8 cellular contexts compared by ENCODE assay signal in genomic region chr16:8866884-8867482, GRCh38. TPM values are rescaled to one million over a fixed set of nuclear protein-coding genes. Genes with fewer than 3 reads are reported as not detected.
DNase-seq lines count a peak whose midpoint lies in the region; ATAC-seq, FAIRE-seq and TF ChIP-seq lines count a peak whose summit lies in the region.

No MANE protein-coding gene starts in this region.

- H3K27ac Mint-ChIP-seq in Caco-2 (ENCODE audit: unreplicated experiment): peak overlapping the region; percentile 97

- H2AFZ ChIP-seq in PC-3 (ENCODE audit: low read length) (no peak overlapping the region), endothelial cell of umbilical vein (ENCODE audit: low read depth, low read length) (peak overlapping the region; percentile 19)

- H3K4me2 ChIP-seq in PC-3 (ENCODE audit: low read length) (peak overlapping the region; percentile 100), endothelial cell of umbilical vein (ENCODE audit: insufficient read depth, low read length) (peak overlapping the region; percentile 80)

- peaks cover 62% of the 10 kb centered on the region for H3K79me2 ChIP-seq in PC-3 (ENCODE audit: low read length)
- peaks cover 51% of the 10 kb centered on the region for H3K79me2 ChIP-seq in endothelial cell of umbilical vein (ENCODE audit: control insufficient read depth, insufficient read depth, low read length)

- FAIRE-seq in endothelial cell of umbilical vein (lab: Jason Lieb, UNC) (peak; percentile 4), pancreas (lab: Jason Lieb, UNC) (no peak)

- POLR2A ChIA-PET in Caco-2 (lab: Charles Lee) (no interaction called here), PC-3 (lab: Charles Lee; ENCODE audit: unreplicated experiment) (no interaction called here), endothelial cell of umbilical vein (lab: Charles Lee) (interaction anchor here (0.7 to 0.8 kb wide), 2 partner anchors 17 to 224 kb away, joined by 3 read pairs; partner anchors contain the start of gene HAPSTR1)

- intact Hi-C loops in Caco-2 (cut with micrococcal nuclease; ENCODE audit: unreplicated experiment) (loop anchor here (5.0 kb wide), 2 partner anchors 70 to 225 kb away; partner anchors contain the start of genes HAPSTR1, PMM2 and TMEM186), PC-3 (cut with micrococcal nuclease) (loop anchor here (5.0 kb wide), 1 partner anchor 70 kb away; the partner anchor contains the start of genes PMM2 and TMEM186), endothelial cell of umbilical vein (cut with micrococcal nuclease) (loop anchor here (5.0 kb wide), 1 partner anchor 300 kb away; no protein-coding TSS in a partner anchor), pancreas (cut with DNase I) (no loop called here)

- 9 to 23% methylated on average over 29 to 32 of the region's 32 CpGs for WGBS in pancreas, 2 donors

- H3F3A ChIP-seq in PC-3 (ENCODE audit: low read length, unreplicated experiment): peaks cover 5% of the 10 kb centered on the region

- peaks cover 47% of the 10 kb centered on the region for H3K36me3 Mint-ChIP-seq in Caco-2 (ENCODE audit: insufficient read depth, unreplicated experiment)

- peak overlapping the region; percentile 97 for H3K4me3 Mint-ChIP-seq in Caco-2 (ENCODE audit: unreplicated experiment)

- DNase-seq in Caco-2 (no peak), PC-3 (no peak), endothelial cell of umbilical vein (ENCODE audit: low read depth, low spot score) (peak; percentile 31), pancreas (peak in 1 of 6 donors; percentile 83), DMS114 treated with DMSO at 0.1 percent for 48 hours (lab: John Stamatoyannopoulos, UW; ENCODE audit: unreplicated experiment) (no peak)
- no peak for DNase-seq in activated CD4-positive, CD25-positive, alpha-beta regulatory T cell treated with anti-CD3 and anti-CD28 coated beads, Interleukin-2, amount 50 U/mL, for 72 hours

- no peak for TF ChIP-seq POLR2A in endothelial cell of umbilical vein (IDR thresholded peaks at IDR 0.05; ENCODE audit: low read depth, low read length)

- H3K27me3 Mint-ChIP-seq in Caco-2 (ENCODE audit: insufficient read depth, unreplicated experiment): no peaks in the 10 kb centered on the region

- dilution Hi-C loops in endothelial cell of umbilical vein (cut with MboI; ENCODE audit: extremely low pct_ligation_motif_present, low sequenced_read_pairs): no loop called here

- H3K27ac ChIP-seq in PC-3 (ENCODE audit: low read length) (no peak overlapping the region), endothelial cell of umbilical vein (ENCODE audit: insufficient read depth, low read depth, low read length) (no peak overlapping the region), pancreas (peak overlapping the region; percentile 57 to 90 (median 86))

- peaks cover 15% of the 10 kb centered on the region for H3K4me1 Mint-ChIP-seq in Caco-2 (ENCODE audit: low read depth, unreplicated experiment)

- H3K4me1 ChIP-seq in Caco-2 (peaks cover 58% of the 10 kb centered on the region), PC-3 (ENCODE audit: insufficient read depth, low read length) (peaks cover 23% of the 10 kb centered on the region), endothelial cell of umbilical vein (ENCODE audit: control insufficient read depth, extremely low read depth, insufficient read depth, low read length) (peaks cover 20% of the 10 kb centered on the region), pancreas (peaks cover 11 to 61% (median 31%) of the 10 kb centered on the region in 3 donors)

- H3K9me2 ChIP-seq in PC-3 (replicated peaks; ENCODE audit: low read length): no peaks in the 10 kb centered on the region

- H3K4me3 ChIP-seq in Caco-2 (ENCODE audit: low read depth, low read length) (peak overlapping the region; percentile 62), PC-3 (ENCODE audit: low read length) (peak overlapping the region; percentile 92), endothelial cell of umbilical vein (replicated peaks in 1 of 3; ENCODE audit: insufficient read depth in 1 of 3, low read depth in 1 of 3, low read length in 3 of 3) (peak overlapping the region; percentile 60 to 80 (median 75)), pancreas (peak overlapping the region; percentile 57 to 87 (median 58))

- H3K9me1 ChIP-seq in endothelial cell of umbilical vein (replicated peaks; ENCODE audit: control insufficient read depth, extremely low read depth, insufficient read depth, low read length): no peaks in the 10 kb centered on the region

- H3K36me3 ChIP-seq in Caco-2 (ENCODE audit: control insufficient read depth, insufficient read depth, low read length) (no peaks in the 10 kb centered on the region), PC-3 (ENCODE audit: low read depth, low read length) (no peaks in the 10 kb centered on the region), endothelial cell of umbilical vein (ENCODE audit: control insufficient read depth in 2 of 2, extremely low read depth in 1 of 2, insufficient read depth in 2 of 2, low read length in 2 of 2) (no peaks in the 10 kb centered on the region), pancreas (no peaks in the 10 kb centered on the region)

- no peaks in the 10 kb centered on the region for H3K9me3 Mint-ChIP-seq in Caco-2 (ENCODE audit: unreplicated experiment)

- BruUV-seq in Caco-2 (replicated peaks; lab: Mats Ljungman, UMichigan): no TSS peak
- no TSS peak for BruUV-seq in PC-3 (replicated peaks; lab: Mats Ljungman, UMichigan)
- no TSS peak for BruUV-seq in endothelial cell of umbilical vein (replicated peaks; lab: Mats Ljungman, UMichigan)

- TF ChIP-seq CTCF in Caco-2 (IDR thresholded peaks at IDR 0.05; ENCODE audit: insufficient read depth in 1 of 2, low read depth in 1 of 2, low read length in 1 of 2, severe bottlenecking in 1 of 2, unreplicated experiment in 1 of 2): no peak
- no peak for TF ChIP-seq CTCF in PC-3 (conservative IDR thresholded peaks at IDR 0.05; ENCODE audit: low read depth, low read length)
- TF ChIP-seq CTCF in endothelial cell of umbilical vein (IDR thresholded peaks at IDR 0.05; ENCODE audit: extremely low read depth in 1 of 2, insufficient read depth in 1 of 2, low read depth in 1 of 2, low read length in 2 of 2): no peak
- TF ChIP-seq CTCF in pancreas (IDR thresholded peaks at IDR 0.05): no peak

- ATAC-seq in PC-3 (peak; percentile 9; the same call in 1 of the 2 replicates), pancreas (no peak), HG02763 (IDR thresholded peaks at IDR 0.05; ENCODE audit: unreplicated experiment) (no peak), HG03520 (IDR thresholded peaks at IDR 0.05; ENCODE audit: unreplicated experiment) (no peak)

- H3K9me3 ChIP-seq in Caco-2 (no peaks in the 10 kb centered on the region), PC-3 (ENCODE audit: low read length) (no peaks in the 10 kb centered on the region), endothelial cell of umbilical vein (replicated peaks; ENCODE audit: control insufficient read depth, insufficient read depth, low read length) (no peaks in the 10 kb centered on the region), pancreas (no peaks in the 10 kb centered on the region)

- peak overlapping the region; percentile 79 for H3K9ac ChIP-seq in PC-3 (ENCODE audit: low read length)
- H3K9ac ChIP-seq in endothelial cell of umbilical vein (replicated peaks; ENCODE audit: extremely low read depth, insufficient read depth, low read length): peak overlapping the region; percentile 60

- CTCF ChIA-PET in Caco-2 (lab: Charles Lee) (interaction anchor here (2.4 kb wide), 1 partner anchor 11 kb away, joined by 8 read pairs; no protein-coding TSS in a partner anchor), PC-3 (lab: Charles Lee) (no interaction called here), endothelial cell of umbilical vein (lab: Charles Lee) (interaction anchor here (1.4 to 8.0 kb wide), 2 partner anchors 11 to 14 kb away, joined by 6 to 67 read pairs; partner anchors contain the start of gene LITAFD)

- H4K20me1 ChIP-seq in PC-3 (ENCODE audit: low read length) (peaks cover 33% of the 10 kb centered on the region), endothelial cell of umbilical vein (replicated peaks; ENCODE audit: control insufficient read depth, extremely low read depth, insufficient read depth, low read length) (no peaks in the 10 kb centered on the region)

- H3K27me3 ChIP-seq in Caco-2 (replicated peaks; ENCODE audit: control insufficient read depth, insufficient read depth, low read length) (no peaks in the 10 kb centered on the region), PC-3 (ENCODE audit: low read length) (no peaks in the 10 kb centered on the region), endothelial cell of umbilical vein (ENCODE audit: control insufficient read depth in 2 of 2, insufficient read depth in 2 of 2, low read length in 2 of 2) (no peaks in the 10 kb centered on the region), pancreas (no peaks in the 10 kb centered on the region)

TF ChIP-seq in endothelial cell of umbilical vein, 7 proteins besides CTCF, POLR2A, EP300 and RAD21:
- no peak for TF ChIP-seq GATA2 (IDR thresholded peaks at IDR 0.05; ENCODE audit: insufficient read depth, insufficient read length, low read depth, low read length)

RNA-seq across cellular contexts. Expression of gene CARHSP1, which starts 1.8 kb away (rescaled TPM):
- total RNA-seq in Caco-2 (2022): 103 and 105 TPM in 2 replicates
- total RNA-seq in PC-3 (2014; rRNA removed): 138 and 142 TPM in 2 replicates
- 69.2 and 72.5 TPM in 2 replicates for total RNA-seq in endothelial cell of umbilical vein
- 64.9 and 88.5 TPM in 2 replicates for polyA plus RNA-seq in endothelial cell of umbilical vein
- polyA plus RNA-seq in endothelial cell of umbilical vein (2011; cell fraction: cytosol; rRNA removed): 61.1 and 74.8 TPM in 2 replicates
- polyA plus RNA-seq in endothelial cell of umbilical vein (2011; cell fraction: nucleus; rRNA removed): 28.6 and 35.8 TPM in 2 replicates
- 54.8 and 68.0 TPM in 2 replicates for polyA plus RNA-seq in endothelial cell of umbilical vein (2012)
- polyA minus RNA-seq in endothelial cell of umbilical vein: 56.8 and 88.0 TPM in 2 replicates
- 116 TPM for polyA minus RNA-seq in endothelial cell of umbilical vein (2011; cell fraction: cytosol; rRNA and poly(A)+ RNA removed)
- polyA minus RNA-seq in endothelial cell of umbilical vein (2011; cell fraction: nucleus; rRNA and poly(A)+ RNA removed): 7.9 and 9.0 TPM in 2 replicates
- 10 to 100 TPM; 19.8 to 61.2 (median 22.9) TPM for total RNA-seq in pancreas
- polyA plus RNA-seq in pancreas: 10 to 100 TPM; 69.0 to 78.7 TPM

RNA-seq across cellular contexts. Expression of gene LITAFD, which starts 15.2 kb away (rescaled TPM):
- total RNA-seq in Caco-2 (2022): not detected in 2 replicates
- total RNA-seq in PC-3 (2014; rRNA removed): not detected in 2 replicates
- total RNA-seq in endothelial cell of umbilical vein: not detected in 2 replicates
- not detected in 2 replicates for polyA plus RNA-seq in endothelial cell of umbilical vein
- not detected in 2 replicates for polyA plus RNA-seq in endothelial cell of umbilical vein (2011; cell fraction: cytosol; rRNA removed)
- not detected in 2 replicates for polyA plus RNA-seq in endothelial cell of umbilical vein (2011; cell fraction: nucleus; rRNA removed)
- polyA plus RNA-seq in endothelial cell of umbilical vein (2012): not detected in 2 replicates
- not detected in 2 replicates for polyA minus RNA-seq in endothelial cell of umbilical vein
- polyA minus RNA-seq in endothelial cell of umbilical vein (2011; cell fraction: cytosol; rRNA and poly(A)+ RNA removed): not detected
- polyA minus RNA-seq in endothelial cell of umbilical vein (2011; cell fraction: nucleus; rRNA and poly(A)+ RNA removed): not detected in 2 replicates
- not detected for total RNA-seq in pancreas
- polyA plus RNA-seq in pancreas: not detected

Comparison
In these comparisons a context has a peak if more than half of its experiments do, and no peak if none do; other contexts are left out.
1. H3K27ac ChIP-seq: peak in pancreas (4 of 4); none in PC-3 (single experiment) and endothelial cell of umbilical vein (single experiment).
2. intact Hi-C loops: an anchor here in Caco-2 (5.0 kb wide), PC-3 (5.0 kb wide) and endothelial cell of umbilical vein (5.0 kb wide); none called in pancreas.
3. Peak in every context shown above with its lines, with median percentiles within 50 percentile points of each other: H3K4me3 ChIP-seq.